23 cellular contexts compared by ENCODE assay signal in genomic region chr18:3615374-3615773, GRCh38.
DNase-seq lines count a peak whose midpoint lies in the region; ATAC-seq, FAIRE-seq and TF ChIP-seq lines count a peak whose summit lies in the region.
"Had no signal": no experiment of that assay in that cellular context is flagged by ENCODE, and none has a peak within 500 bp of the region (broad histone marks: within the 10 kb centered on the region; RNA-seq: fewer than 3 reads in every experiment).

No MANE protein-coding gene starts in this region.

- H3K4me3 Mint-ChIP-seq in mesothelial cell of epicardium: no peak overlapping the region
- no peak overlapping the region for H3K4me3 Mint-ChIP-seq in stimulated activated effector memory CD8-positive, alpha-beta T cell treated with anti-CD3 and anti-CD28 coated beads, Interleukin-12 subunit alpha, Interleukin-12 subunit beta, amount 100 ng/mL, for 72 hours
- H3K4me3 Mint-ChIP-seq: activated naive CD8-positive, alpha-beta T cell; dendritic cell treated with granulocyte-macrophage colony-stimulating factor and Interleukin-4, amounts not matched to agents 40 ng/mL and 50 ng/mL, for 4 days; T-helper 17 cell had no signal

- H3K9me3 ChIP-seq in A673 (ENCODE audit: low read depth, low read length, poor library complexity, severe bottlenecking) (no peaks in the 10 kb centered on the region), WERI-Rb-1 (ENCODE audit: severe bottlenecking) (no peaks in the 10 kb centered on the region), pancreas (no peaks in the 10 kb centered on the region), BE2C (no peaks in the 10 kb centered on the region)
- H3K9me3 ChIP-seq: body of pancreas, mucosa of descending colon, neutrophil, tibial nerve had no signal

- H3K4me1 Mint-ChIP-seq in mesothelial cell of epicardium: peaks cover 33% of the 10 kb centered on the region
- H3K4me1 Mint-ChIP-seq in stimulated activated effector memory CD8-positive, alpha-beta T cell treated with anti-CD3 and anti-CD28 coated beads, Interleukin-12 subunit alpha, Interleukin-12 subunit beta, amount 100 ng/mL, for 72 hours: peaks cover under 1% of the 10 kb centered on the region

- POLR2A ChIA-PET in A673 (lab: Charles Lee; ENCODE audit: low non-redundant PET): no interaction called here

- H3K27ac Mint-ChIP-seq in mesothelial cell of epicardium: peak overlapping the region; percentile 89
- H3K27ac Mint-ChIP-seq in stimulated activated effector memory CD8-positive, alpha-beta T cell treated with anti-CD3 and anti-CD28 coated beads, Interleukin-12 subunit alpha, Interleukin-12 subunit beta, amount 100 ng/mL, for 72 hours: no peak overlapping the region
- H3K27ac Mint-ChIP-seq: activated naive CD8-positive, alpha-beta T cell; dendritic cell treated with granulocyte-macrophage colony-stimulating factor and Interleukin-4, amounts not matched to agents 40 ng/mL and 50 ng/mL, for 4 days; T-helper 17 cell had no signal

- H3K27ac ChIP-seq in A673 (ENCODE audit: low read depth, low read length, poor library complexity, severe bottlenecking) (peak overlapping the region; percentile 25), WERI-Rb-1 (0 out of 2 replicates have a peak overlapping the region, but pooled peaks have one; percentile 38), pancreas (no peak overlapping the region)
- H3K27ac ChIP-seq: body of pancreas, neutrophil, tibial nerve had no signal

- TF ChIP-seq CTCF in A673 (conservative IDR thresholded peaks at IDR 0.05; ENCODE audit: low read depth, low read length) (no peak), D721Med (IDR thresholded peaks at IDR 0.05; ENCODE audit: insufficient read depth, missing control alignments) (no peak), WERI-Rb-1 (IDR thresholded peaks at IDR 0.05; ENCODE audit: low read depth, low read length) (no peak), mesothelial cell of epicardium (IDR thresholded peaks at IDR 0.05; ENCODE audit: unreplicated experiment) (no peak), pancreas (IDR thresholded peaks at IDR 0.05) (no peak), BE2C (IDR thresholded peaks at IDR 0.05; ENCODE audit: low read depth, low read length) (no peak)

- FAIRE-seq in D721Med (lab: Jason Lieb, UNC) (peak; percentile 66), pancreas (lab: Jason Lieb, UNC) (no peak)

- BruUV-seq in A673 (replicated peaks; lab: Mats Ljungman, UMichigan): no TSS peak

- no peak for DNase-seq in A673 (ENCODE audit: low spot score)
- no peak for DNase-seq in D721Med (ENCODE audit: insufficient read length, low spot score)
- peak; percentile 52 for DNase-seq in WERI-Rb-1
- DNase-seq in mesothelial cell of epicardium (ENCODE audit: low spot score in 2 of 2, unreplicated experiment in 2 of 2): no peak
- no peak for DNase-seq in amniotic stem cell (lab: John Stamatoyannopoulos, UW)
- DNase-seq in stimulated activated effector memory CD8-positive, alpha-beta T cell treated with anti-CD3 and anti-CD28 coated beads, Interleukin-12 subunit alpha, Interleukin-12 subunit beta, amount 100 ng/mL, for 72 hours (ENCODE audit: low spot score in 2 of 2): no peak
- no peak for DNase-seq in pancreas
- no peak for DNase-seq in BE2C
- DNase-seq: body of pancreas; GOT3; Kasumi-1; mucosa of descending colon; NCI-H1092; NCI-H2029 treated with DMSO at 0.1 percent for 48 hours; OCI-M1; retina; stimulated activated naive CD4-positive, alpha-beta T cell; T-helper 17 cell had no signal

- CTCF ChIA-PET in A673 (lab: Charles Lee): no interaction called here

- intact Hi-C loops in A673 (cut with micrococcal nuclease; ENCODE audit: unreplicated experiment) (no loop called here), pancreas (cut with DNase I) (no loop called here)

- no peaks in the 10 kb centered on the region for H3K9me3 Mint-ChIP-seq in mesothelial cell of epicardium
- H3K9me3 Mint-ChIP-seq in stimulated activated effector memory CD8-positive, alpha-beta T cell treated with anti-CD3 and anti-CD28 coated beads, Interleukin-12 subunit alpha, Interleukin-12 subunit beta, amount 100 ng/mL, for 72 hours: no peaks in the 10 kb centered on the region
- H3K9me3 Mint-ChIP-seq: dendritic cell treated with granulocyte-macrophage colony-stimulating factor and Interleukin-4, amounts not matched to agents 40 ng/mL and 50 ng/mL, for 4 days had no signal

- 69 to 73% methylated on average over 3 of the region's 3 CpGs for WGBS in pancreas, 2 donors

- no peaks in the 10 kb centered on the region for H3K36me3 Mint-ChIP-seq in mesothelial cell of epicardium
- H3K36me3 Mint-ChIP-seq in stimulated activated effector memory CD8-positive, alpha-beta T cell treated with anti-CD3 and anti-CD28 coated beads, Interleukin-12 subunit alpha, Interleukin-12 subunit beta, amount 100 ng/mL, for 72 hours: no peaks in the 10 kb centered on the region
- H3K36me3 Mint-ChIP-seq: activated naive CD8-positive, alpha-beta T cell had no signal

- H3K4me1 ChIP-seq in A673 (ENCODE audit: insufficient read depth, low read length, poor library complexity, severe bottlenecking): peaks cover 9% of the 10 kb centered on the region
- peaks cover 0 to 8% (median 0%) of the 10 kb centered on the region in 3 donors for H3K4me1 ChIP-seq in pancreas
- no peaks in the 10 kb centered on the region for H3K4me1 ChIP-seq in BE2C

- H3K4me3 ChIP-seq in A673 (ENCODE audit: low read depth, low read length, poor library complexity, severe bottlenecking) (no peak overlapping the region), WERI-Rb-1 (ENCODE audit: low read depth, low read length) (no peak overlapping the region), pancreas (no peak overlapping the region), BE2C (ENCODE audit: low read depth, low read length) (no peak overlapping the region)
- H3K4me3 ChIP-seq: body of pancreas, mucosa of descending colon, tibial nerve had no signal

- no peak for ATAC-seq in stimulated activated effector memory CD8-positive, alpha-beta T cell treated with anti-CD3 and anti-CD28 coated beads, Interleukin-12 subunit alpha, Interleukin-12 subunit beta, amount 100 ng/mL, for 72 hours
- ATAC-seq in pancreas: no peak
- ATAC-seq: body of pancreas, left colon, mucosa of descending colon, T-helper 17 cell had no signal

- H3K27me3 Mint-ChIP-seq in mesothelial cell of epicardium (ENCODE audit: low read depth): no peaks in the 10 kb centered on the region
- H3K27me3 Mint-ChIP-seq: activated naive CD8-positive, alpha-beta T cell; dendritic cell treated with granulocyte-macrophage colony-stimulating factor and Interleukin-4, amounts not matched to agents 40 ng/mL and 50 ng/mL, for 4 days; T-helper 17 cell had no signal

- H3K36me3 ChIP-seq in A673 (ENCODE audit: insufficient read depth, low read length, poor library complexity, severe bottlenecking) (peaks cover 10% of the 10 kb centered on the region), WERI-Rb-1 (no peaks in the 10 kb centered on the region), pancreas (no peaks in the 10 kb centered on the region), BE2C (no peaks in the 10 kb centered on the region)
- H3K36me3 ChIP-seq: neutrophil, tibial nerve had no signal

- H3K27me3 ChIP-seq in A673 (replicated peaks; ENCODE audit: insufficient read depth, low read depth, low read length, poor library complexity) (no peaks in the 10 kb centered on the region), WERI-Rb-1 (ENCODE audit: insufficient read depth, low read depth, severe bottlenecking) (no peaks in the 10 kb centered on the region), pancreas (no peaks in the 10 kb centered on the region), BE2C (no peaks in the 10 kb centered on the region)
- H3K27me3 ChIP-seq: body of pancreas, neutrophil, tibial nerve had no signal

Comparison
In these comparisons a context has a peak if more than half of its experiments do, and no peak if none do; other contexts are left out.
1. H3K27ac ChIP-seq: peak in A673 (single experiment) and WERI-Rb-1 (single experiment); none in pancreas (0 of 4).